ENCODE assay signal across 3 cellular contexts in the genomic region with DNA sequence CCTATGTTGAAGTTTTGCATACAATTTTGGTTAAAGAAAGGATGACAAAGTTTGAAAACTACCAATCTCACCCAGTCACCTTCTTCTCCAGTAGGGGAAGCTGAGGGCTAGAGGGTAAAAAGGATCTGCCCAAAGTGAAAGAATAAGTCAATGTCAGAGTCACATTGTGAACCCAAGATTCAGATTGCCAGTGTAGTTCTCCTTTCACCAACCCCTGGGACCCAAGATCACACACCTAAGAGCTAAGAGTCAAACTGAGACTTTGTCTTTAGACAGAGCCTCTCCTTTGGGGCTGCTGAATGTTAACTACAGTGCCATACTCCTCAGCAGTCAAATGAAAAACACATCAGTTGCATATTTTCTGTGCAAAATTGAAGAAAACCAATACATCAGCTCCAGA.
TF ChIP-seq lines count a peak whose summit lies in the region.

No MANE protein-coding gene starts in this region.

TF ChIP-seq in GM12878, 131 proteins besides CTCF, POLR2A, EP300 and RAD21:
- TF ChIP-seq ETV6 (conservative IDR thresholded peaks at IDR 0.05 in 1 of 2, IDR thresholded peaks at IDR 0.05 in 1 of 2; ENCODE audit: borderline replicate concordance in 1 of 2, low read depth in 1 of 2), result no peak
- TF ChIP-seq TARDBP (IDR thresholded peaks at IDR 0.05; ENCODE audit: borderline replicate concordance), result no peak
- TF ChIP-seq CREM (IDR thresholded peaks at IDR 0.05; ENCODE audit: low read depth), result no peak
- TF ChIP-seq SP1 (IDR thresholded peaks at IDR 0.05; ENCODE audit: low read depth, low read length), result no peak
- TF ChIP-seq, protein P1, sequence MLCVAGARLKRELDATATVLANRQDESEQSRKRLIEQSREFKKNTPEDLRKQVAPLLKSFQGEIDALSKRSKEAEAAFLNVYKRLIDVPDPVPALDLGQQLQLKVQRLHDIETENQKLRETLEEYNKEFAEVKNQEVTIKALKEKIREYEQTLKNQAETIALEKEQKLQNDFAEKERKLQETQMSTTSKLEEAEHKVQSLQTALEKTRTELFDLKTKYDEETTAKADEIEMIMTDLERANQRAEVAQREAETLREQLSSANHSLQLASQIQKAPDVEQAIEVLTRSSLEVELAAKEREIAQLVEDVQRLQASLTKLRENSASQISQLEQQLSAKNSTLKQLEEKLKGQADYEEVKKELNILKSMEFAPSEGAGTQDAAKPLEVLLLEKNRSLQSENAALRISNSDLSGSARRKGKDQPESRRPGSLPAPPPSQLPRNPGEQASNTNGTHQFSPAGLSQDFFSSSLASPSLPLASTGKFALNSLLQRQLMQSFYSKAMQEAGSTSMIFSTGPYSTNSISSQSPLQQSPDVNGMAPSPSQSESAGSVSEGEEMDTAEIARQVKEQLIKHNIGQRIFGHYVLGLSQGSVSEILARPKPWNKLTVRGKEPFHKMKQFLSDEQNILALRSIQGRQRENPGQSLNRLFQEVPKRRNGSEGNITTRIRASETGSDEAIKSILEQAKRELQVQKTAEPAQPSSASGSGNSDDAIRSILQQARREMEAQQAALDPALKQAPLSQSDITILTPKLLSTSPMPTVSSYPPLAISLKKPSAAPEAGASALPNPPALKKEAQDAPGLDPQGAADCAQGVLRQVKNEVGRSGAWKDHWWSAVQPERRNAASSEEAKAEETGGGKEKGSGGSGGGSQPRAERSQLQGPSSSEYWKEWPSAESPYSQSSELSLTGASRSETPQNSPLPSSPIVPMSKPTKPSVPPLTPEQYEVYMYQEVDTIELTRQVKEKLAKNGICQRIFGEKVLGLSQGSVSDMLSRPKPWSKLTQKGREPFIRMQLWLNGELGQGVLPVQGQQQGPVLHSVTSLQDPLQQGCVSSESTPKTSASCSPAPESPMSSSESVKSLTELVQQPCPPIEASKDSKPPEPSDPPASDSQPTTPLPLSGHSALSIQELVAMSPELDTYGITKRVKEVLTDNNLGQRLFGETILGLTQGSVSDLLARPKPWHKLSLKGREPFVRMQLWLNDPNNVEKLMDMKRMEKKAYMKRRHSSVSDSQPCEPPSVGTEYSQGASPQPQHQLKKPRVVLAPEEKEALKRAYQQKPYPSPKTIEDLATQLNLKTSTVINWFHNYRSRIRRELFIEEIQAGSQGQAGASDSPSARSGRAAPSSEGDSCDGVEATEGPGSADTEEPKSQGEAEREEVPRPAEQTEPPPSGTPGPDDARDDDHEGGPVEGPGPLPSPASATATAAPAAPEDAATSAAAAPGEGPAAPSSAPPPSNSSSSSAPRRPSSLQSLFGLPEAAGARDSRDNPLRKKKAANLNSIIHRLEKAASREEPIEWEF (IDR thresholded peaks at IDR 0.05; ENCODE audit: insufficient replicate concordance, low read depth, low read length), result no peak
- TF ChIP-seq ATF7 (IDR thresholded peaks at IDR 0.05; ENCODE audit: low read depth), result no peak

TF ChIP-seq in HEK293T, 16 proteins besides CTCF, POLR2A, EP300 and RAD21:
- TF ChIP-seq HDGF (IDR thresholded peaks at IDR 0.05; ENCODE audit: borderline replicate concordance) (no peak), FOXA1 (IDR thresholded peaks at IDR 0.05) (no peak), SUZ12 (IDR thresholded peaks at IDR 0.05) (no peak), NFRKB (IDR thresholded peaks at IDR 0.05) (no peak), ARNT (IDR thresholded peaks at IDR 0.05) (no peak), TARDBP (IDR thresholded peaks at IDR 0.05) (no peak), BHLHE40 (IDR thresholded peaks at IDR 0.05; ENCODE audit: borderline replicate concordance) (no peak), FOXM1 (IDR thresholded peaks at IDR 0.05; ENCODE audit: borderline replicate concordance) (no peak), FOXK2 (IDR thresholded peaks at IDR 0.05) (no peak), LEF1 (IDR thresholded peaks at IDR 0.05; ENCODE audit: borderline replicate concordance) (no peak), SP1 (IDR thresholded peaks at IDR 0.05) (no peak)
- TF ChIP-seq, protein P2, sequence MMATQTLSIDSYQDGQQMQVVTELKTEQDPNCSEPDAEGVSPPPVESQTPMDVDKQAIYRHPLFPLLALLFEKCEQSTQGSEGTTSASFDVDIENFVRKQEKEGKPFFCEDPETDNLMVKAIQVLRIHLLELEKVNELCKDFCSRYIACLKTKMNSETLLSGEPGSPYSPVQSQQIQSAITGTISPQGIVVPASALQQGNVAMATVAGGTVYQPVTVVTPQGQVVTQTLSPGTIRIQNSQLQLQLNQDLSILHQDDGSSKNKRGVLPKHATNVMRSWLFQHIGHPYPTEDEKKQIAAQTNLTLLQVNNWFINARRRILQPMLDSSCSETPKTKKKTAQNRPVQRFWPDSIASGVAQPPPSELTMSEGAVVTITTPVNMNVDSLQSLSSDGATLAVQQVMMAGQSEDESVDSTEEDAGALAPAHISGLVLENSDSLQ (IDR thresholded peaks at IDR 0.05), result no peak
TF ChIP-seq in HEK293T: peak in this region for 0.

TF ChIP-seq in WTC11, 78 proteins besides CTCF, POLR2A, EP300 and RAD21:
- TF ChIP-seq TP53 (CRISPR knock-in tag; IDR thresholded peaks at IDR 0.05) (no peak), FOXP1 (CRISPR knock-in tag; IDR thresholded peaks at IDR 0.05; ENCODE audit: borderline replicate concordance) (no peak), KAT7 (CRISPR knock-in tag; IDR thresholded peaks at IDR 0.05; ENCODE audit: borderline replicate concordance) (no peak)
- TF ChIP-seq, protein P3, sequence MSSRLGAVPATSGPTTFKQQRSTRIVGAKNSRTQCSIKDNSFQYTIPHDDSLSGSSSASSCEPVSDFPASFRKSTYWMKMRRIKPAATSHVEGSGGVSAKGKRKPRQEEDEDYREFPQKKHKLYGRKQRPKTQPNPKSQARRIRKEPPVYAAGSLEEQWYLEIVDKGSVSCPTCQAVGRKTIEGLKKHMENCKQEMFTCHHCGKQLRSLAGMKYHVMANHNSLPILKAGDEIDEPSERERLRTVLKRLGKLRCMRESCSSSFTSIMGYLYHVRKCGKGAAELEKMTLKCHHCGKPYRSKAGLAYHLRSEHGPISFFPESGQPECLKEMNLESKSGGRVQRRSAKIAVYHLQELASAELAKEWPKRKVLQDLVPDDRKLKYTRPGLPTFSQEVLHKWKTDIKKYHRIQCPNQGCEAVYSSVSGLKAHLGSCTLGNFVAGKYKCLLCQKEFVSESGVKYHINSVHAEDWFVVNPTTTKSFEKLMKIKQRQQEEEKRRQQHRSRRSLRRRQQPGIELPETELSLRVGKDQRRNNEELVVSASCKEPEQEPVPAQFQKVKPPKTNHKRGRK (CRISPR knock-in tag; IDR thresholded peaks at IDR 0.05; ENCODE audit: borderline replicate concordance), result no peak
- TF ChIP-seq, protein P4, sequence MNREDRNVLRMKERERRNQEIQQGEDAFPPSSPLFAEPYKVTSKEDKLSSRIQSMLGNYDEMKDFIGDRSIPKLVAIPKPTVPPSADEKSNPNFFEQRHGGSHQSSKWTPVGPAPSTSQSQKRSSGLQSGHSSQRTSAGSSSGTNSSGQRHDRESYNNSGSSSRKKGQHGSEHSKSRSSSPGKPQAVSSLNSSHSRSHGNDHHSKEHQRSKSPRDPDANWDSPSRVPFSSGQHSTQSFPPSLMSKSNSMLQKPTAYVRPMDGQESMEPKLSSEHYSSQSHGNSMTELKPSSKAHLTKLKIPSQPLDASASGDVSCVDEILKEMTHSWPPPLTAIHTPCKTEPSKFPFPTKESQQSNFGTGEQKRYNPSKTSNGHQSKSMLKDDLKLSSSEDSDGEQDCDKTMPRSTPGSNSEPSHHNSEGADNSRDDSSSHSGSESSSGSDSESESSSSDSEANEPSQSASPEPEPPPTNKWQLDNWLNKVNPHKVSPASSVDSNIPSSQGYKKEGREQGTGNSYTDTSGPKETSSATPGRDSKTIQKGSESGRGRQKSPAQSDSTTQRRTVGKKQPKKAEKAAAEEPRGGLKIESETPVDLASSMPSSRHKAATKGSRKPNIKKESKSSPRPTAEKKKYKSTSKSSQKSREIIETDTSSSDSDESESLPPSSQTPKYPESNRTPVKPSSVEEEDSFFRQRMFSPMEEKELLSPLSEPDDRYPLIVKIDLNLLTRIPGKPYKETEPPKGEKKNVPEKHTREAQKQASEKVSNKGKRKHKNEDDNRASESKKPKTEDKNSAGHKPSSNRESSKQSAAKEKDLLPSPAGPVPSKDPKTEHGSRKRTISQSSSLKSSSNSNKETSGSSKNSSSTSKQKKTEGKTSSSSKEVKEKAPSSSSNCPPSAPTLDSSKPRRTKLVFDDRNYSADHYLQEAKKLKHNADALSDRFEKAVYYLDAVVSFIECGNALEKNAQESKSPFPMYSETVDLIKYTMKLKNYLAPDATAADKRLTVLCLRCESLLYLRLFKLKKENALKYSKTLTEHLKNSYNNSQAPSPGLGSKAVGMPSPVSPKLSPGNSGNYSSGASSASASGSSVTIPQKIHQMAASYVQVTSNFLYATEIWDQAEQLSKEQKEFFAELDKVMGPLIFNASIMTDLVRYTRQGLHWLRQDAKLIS (CRISPR knock-in tag; IDR thresholded peaks at IDR 0.05; ENCODE audit: borderline replicate concordance), result no peak
